18 cellular contexts compared by ENCODE assay signal in the genomic region with DNA sequence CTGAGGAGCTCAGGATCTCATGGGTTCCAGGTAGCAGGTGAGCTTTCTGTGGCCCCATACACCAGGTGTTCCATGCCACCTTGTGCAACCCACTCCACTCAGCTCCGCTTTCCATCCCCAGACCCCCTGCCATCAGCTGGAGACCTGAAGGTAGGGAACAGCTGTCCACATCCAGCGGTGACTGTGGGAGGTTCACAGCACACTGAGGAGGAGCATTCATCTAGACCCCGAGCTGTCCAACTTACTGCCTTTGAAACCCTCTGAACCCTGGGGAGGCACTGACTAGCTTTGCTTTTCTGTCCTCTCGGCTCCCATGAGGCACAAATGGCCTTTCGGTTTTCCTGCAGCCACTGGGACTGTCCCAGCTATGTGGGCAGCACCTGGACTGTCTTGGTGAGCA.
"Had no signal": no experiment of that assay in that cellular context is flagged by ENCODE, and none has a peak within 500 bp of the region (broad histone marks: within the 10 kb centered on the region; RNA-seq: fewer than 3 reads in every experiment).

No MANE protein-coding gene starts in this region.

- ATAC-seq: effector memory CD8-positive, alpha-beta T cell; esophagus mucosa; gastrocnemius medialis; left ventricle myocardium superior; right lobe of liver had no signal

- H3K9me3 Mint-ChIP-seq: activated B cell treated with CpG ODN at 0.5 μM for 24 hours; effector memory CD8-positive, alpha-beta T cell had no signal

- H3K27me3 Mint-ChIP-seq: activated B cell treated with CpG ODN at 0.5 μM for 24 hours; activated CD4-positive, alpha-beta memory T cell treated with anti-CD3 and anti-CD28 coated beads for 36 hours; effector memory CD8-positive, alpha-beta T cell; stimulated activated naive CD8-positive, alpha-beta T cell treated with anti-CD3 and anti-CD28 coated beads, Interleukin-15, Interleukin-2, amounts not matched to agents 100 ng/mL and 50 ng/mL, for 24 hours had no signal

- H3K9me3 ChIP-seq: gastrocnemius medialis, right lobe of liver, tibial nerve had no signal

- H3K36me3 Mint-ChIP-seq: activated CD4-positive, alpha-beta memory T cell treated with anti-CD3 and anti-CD28 coated beads for 36 hours had no signal

- H3K4me3 Mint-ChIP-seq: activated B cell treated with CpG ODN at 0.5 μM for 24 hours; activated CD4-positive, alpha-beta memory T cell treated with anti-CD3 and anti-CD28 coated beads for 36 hours; activated naive CD4-positive, alpha-beta T cell treated with anti-CD3 and anti-CD28 coated beads, Interleukin-2, amount 10 ng/mL, durations not matched to agents 7 days and 5 days; nephron progenitor cell; stimulated activated naive CD8-positive, alpha-beta T cell treated with anti-CD3 and anti-CD28 coated beads, Interleukin-15, Interleukin-2, amounts not matched to agents 100 ng/mL and 50 ng/mL, for 24 hours had no signal

- H3K27ac Mint-ChIP-seq: activated B cell treated with CpG ODN at 0.5 μM for 24 hours; activated CD4-positive, alpha-beta memory T cell treated with anti-CD3 and anti-CD28 coated beads for 36 hours; activated naive CD4-positive, alpha-beta T cell treated with anti-CD3 and anti-CD28 coated beads, Interleukin-2, amount 10 ng/mL, durations not matched to agents 7 days and 5 days; nephron progenitor cell; stimulated activated naive CD8-positive, alpha-beta T cell treated with anti-CD3 and anti-CD28 coated beads, Interleukin-15, Interleukin-2, amounts not matched to agents 100 ng/mL and 50 ng/mL, for 24 hours had no signal

- H3K27me3 ChIP-seq: gastrocnemius medialis, right lobe of liver, tibial nerve had no signal

- DNase-seq: activated B cell treated with CpG ODN at 0.5 μM for 24 hours; activated CD4-positive, alpha-beta memory T cell treated with anti-CD3 and anti-CD28 coated beads for 36 hours; activated CD4-positive, alpha-beta T cell treated with anti-CD3 and anti-CD28 coated beads for 4 hours; activated effector memory CD4-positive, alpha-beta T cell treated with anti-CD3 and anti-CD28 coated beads, Interleukin-2, amount 50 U/mL, for 16 hours; activated naive CD4-positive, alpha-beta T cell treated with anti-CD3 and anti-CD28 coated beads, Interleukin-2, amount 10 ng/mL, durations not matched to agents 7 days and 5 days; activated T-cell treated with anti-CD3 and anti-CD28 coated beads, Interleukin-2, amount 50 U/mL, for 48 hours; dermis blood vessel endothelial cell; effector memory CD8-positive, alpha-beta T cell; gastrocnemius medialis; left ventricle myocardium superior; mammary epithelial cell; nephron progenitor cell; right lobe of liver; stimulated activated CD4-positive, alpha-beta T cell treated with anti-CD3 and anti-CD28 coated beads, Interleukin-1b, Interleukin-23, amount 100 ng/mL, for 48 hours; T1000 had no signal

- H3K27ac ChIP-seq: gastrocnemius medialis, right lobe of liver had no signal
